ENCODE assay signal across 20 cellular contexts in the genomic region with DNA sequence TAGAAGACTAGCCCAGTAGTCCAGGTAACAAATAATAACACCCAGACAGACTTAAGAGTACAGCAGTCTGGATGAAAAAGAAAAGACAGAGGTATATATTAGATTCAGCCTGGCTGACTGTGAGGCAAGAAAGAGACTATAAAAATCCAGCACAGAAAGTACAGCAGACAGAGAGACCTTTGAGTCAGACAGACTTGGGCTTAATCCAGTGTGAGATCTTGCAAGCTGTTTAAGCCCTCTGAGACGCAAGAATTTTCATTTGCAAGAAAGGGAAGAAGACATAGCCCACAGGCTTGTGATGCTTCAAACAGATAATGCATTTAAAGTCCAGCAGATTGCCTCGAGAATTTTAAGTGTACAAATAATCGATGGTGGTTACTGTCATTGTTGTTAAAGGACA.
DNase-seq lines count a peak whose midpoint lies in the region; ATAC-seq and TF ChIP-seq lines count a peak whose summit lies in the region.
"Had no signal": no experiment of that assay in that cellular context is flagged by ENCODE, and none has a peak within 500 bp of the region (broad histone marks: within the 10 kb centered on the region; RNA-seq: fewer than 3 reads in every experiment).

No MANE protein-coding gene starts in this region.

- no peak for TF ChIP-seq CTCF in foreskin fibroblast (IDR thresholded peaks at IDR 0.05; ENCODE audit: low read depth, low read length)

- DNase-seq in HT1080 (ENCODE audit: low read depth) (peak; percentile 13), adipocyte (ENCODE audit: low read depth) (peak; percentile 80), foreskin fibroblast (peak; percentile 0 to 1), skeletal muscle cell (ENCODE audit: low read depth) (peak; percentile 58)
- no peak for DNase-seq in activated naive CD4-positive, alpha-beta T cell treated with anti-CD3 and anti-CD28 coated beads, Interleukin-2, amount 10 ng/mL, durations not matched to agents 7 days and 5 days
- DNase-seq: activated CD8-positive, alpha-beta memory T cell treated with anti-CD3 and anti-CD28 coated beads for 24 hours; CD8-positive, alpha-beta memory T cell; cortex of kidney; DND-41; gastrocnemius medialis; natural killer cell; NCI-H1930; stimulated activated CD4-positive, alpha-beta T cell treated with anti-CD3 and anti-CD28 coated beads, Interleukin-1b, Interleukin-23, amount 100 ng/mL, for 48 hours; stimulated activated naive B cell treated with anti-CD40 and anti-IgM and Interleukin-4, amounts not matched to agents 10 μg/mL and 1 μg/mL and 100 μg/mL, for 72 hours; thyroid gland had no signal

- H3K9ac ChIP-seq in adipocyte (ENCODE audit: low read length), result no peak overlapping the region
- H3K9ac ChIP-seq: parathyroid adenoma had no signal

- no peaks in the 10 kb centered on the region for H3K4me1 ChIP-seq in adipocyte (ENCODE audit: control insufficient read depth, insufficient read depth, low read length)
- H3K4me1 ChIP-seq: gastrocnemius medialis, parathyroid adenoma, thyroid gland had no signal

- CTCF ChIA-PET in activated naive CD4-positive, alpha-beta T cell treated with anti-CD3 and anti-CD28 coated beads, Interleukin-2, amount 10 ng/mL, durations not matched to agents 7 days and 5 days (lab: Charles Lee), result no interaction called here

- no peak overlapping the region for H3K4me3 ChIP-seq in adipocyte (ENCODE audit: low read length)
- no peak overlapping the region for H3K4me3 ChIP-seq in foreskin fibroblast (ENCODE audit: low read depth in 1 of 2, low read length in 2 of 2)
- no peak overlapping the region for H3K4me3 ChIP-seq in skeletal muscle cell (ENCODE audit: low read depth, low read length)
- H3K4me3 ChIP-seq: gastrocnemius medialis, thyroid gland had no signal

- H3K36me3 ChIP-seq in adipocyte (ENCODE audit: control insufficient read depth, insufficient read depth, low read length, severe bottlenecking), result no peaks in the 10 kb centered on the region
- H3K36me3 ChIP-seq: gastrocnemius medialis, thyroid gland had no signal

- H3K27me3 Mint-ChIP-seq in activated naive CD4-positive, alpha-beta T cell treated with anti-CD3 and anti-CD28 coated beads, Interleukin-2, amount 10 ng/mL, durations not matched to agents 7 days and 5 days, result no peaks in the 10 kb centered on the region
- H3K27me3 Mint-ChIP-seq: CD8-positive, alpha-beta memory T cell; memory B cell; stimulated activated naive B cell treated with anti-CD40 and anti-IgM and Interleukin-4, amounts not matched to agents 10 μg/mL and 1 μg/mL and 100 μg/mL, for 72 hours had no signal

- H3K27me3 ChIP-seq in adipocyte (replicated peaks; ENCODE audit: control insufficient read depth, insufficient read depth, low read length), result no peaks in the 10 kb centered on the region
- H3K27me3 ChIP-seq: gastrocnemius medialis, thyroid gland had no signal

- no peaks in the 10 kb centered on the region for H3K4me1 Mint-ChIP-seq in activated naive CD4-positive, alpha-beta T cell treated with anti-CD3 and anti-CD28 coated beads, Interleukin-2, amount 10 ng/mL, durations not matched to agents 7 days and 5 days
- H3K4me1 Mint-ChIP-seq: CD8-positive, alpha-beta memory T cell; memory B cell; natural killer cell; stimulated activated naive B cell treated with anti-CD40 and anti-IgM and Interleukin-4, amounts not matched to agents 10 μg/mL and 1 μg/mL and 100 μg/mL, for 72 hours had no signal

- H3K9me3 ChIP-seq in adipocyte (ENCODE audit: control insufficient read depth, low read length), result no peaks in the 10 kb centered on the region
- H3K9me3 ChIP-seq: gastrocnemius medialis, thyroid gland had no signal

- no peak overlapping the region for H3K27ac Mint-ChIP-seq in activated naive CD4-positive, alpha-beta T cell treated with anti-CD3 and anti-CD28 coated beads, Interleukin-2, amount 10 ng/mL, durations not matched to agents 7 days and 5 days
- H3K27ac Mint-ChIP-seq: CD8-positive, alpha-beta memory T cell; memory B cell; natural killer cell; stimulated activated naive B cell treated with anti-CD40 and anti-IgM and Interleukin-4, amounts not matched to agents 10 μg/mL and 1 μg/mL and 100 μg/mL, for 72 hours had no signal

- no peaks in the 10 kb centered on the region for H3K36me3 Mint-ChIP-seq in activated naive CD4-positive, alpha-beta T cell treated with anti-CD3 and anti-CD28 coated beads, Interleukin-2, amount 10 ng/mL, durations not matched to agents 7 days and 5 days
- H3K36me3 Mint-ChIP-seq: CD8-positive, alpha-beta memory T cell; memory B cell; natural killer cell; stimulated activated naive B cell treated with anti-CD40 and anti-IgM and Interleukin-4, amounts not matched to agents 10 μg/mL and 1 μg/mL and 100 μg/mL, for 72 hours had no signal

- ATAC-seq in GM18861 (IDR thresholded peaks at IDR 0.05; ENCODE audit: unreplicated experiment) (no peak), HG02938 (IDR thresholded peaks at IDR 0.05; ENCODE audit: unreplicated experiment) (no peak), GM19023 (IDR thresholded peaks at IDR 0.05; ENCODE audit: unreplicated experiment) (no peak)
- ATAC-seq: gastrocnemius medialis; natural killer cell; stimulated activated naive B cell treated with anti-CD40 and anti-IgM and Interleukin-4, amounts not matched to agents 10 μg/mL and 1 μg/mL and 100 μg/mL, for 72 hours had no signal

- H3K4me3 Mint-ChIP-seq in activated naive CD4-positive, alpha-beta T cell treated with anti-CD3 and anti-CD28 coated beads, Interleukin-2, amount 10 ng/mL, durations not matched to agents 7 days and 5 days, result no peak overlapping the region
- H3K4me3 Mint-ChIP-seq: CD8-positive, alpha-beta memory T cell; memory B cell; natural killer cell; stimulated activated naive B cell treated with anti-CD40 and anti-IgM and Interleukin-4, amounts not matched to agents 10 μg/mL and 1 μg/mL and 100 μg/mL, for 72 hours had no signal

- H3K9me3 Mint-ChIP-seq in activated naive CD4-positive, alpha-beta T cell treated with anti-CD3 and anti-CD28 coated beads, Interleukin-2, amount 10 ng/mL, durations not matched to agents 7 days and 5 days, result peaks cover 8% of the 10 kb centered on the region
